In genomic region chr5:115179959-115180709, GRCh38 we compare ENCODE assay signal across 9 cellular contexts. TPM values are rescaled to one million over a fixed set of nuclear protein-coding genes. Genes with fewer than 3 reads are reported as not detected.
DNase-seq lines count a peak whose midpoint lies in the region; ATAC-seq, FAIRE-seq and TF ChIP-seq lines count a peak whose summit lies in the region.
"Had no signal": no experiment of that assay in that cellular context is flagged by ENCODE, and none has a peak within 500 bp of the region (broad histone marks: within the 10 kb centered on the region; RNA-seq: fewer than 3 reads in every experiment).

No MANE protein-coding gene starts in this region.

- no peak for FAIRE-seq in urothelium cell line (lab: Jason Lieb, UNC)
- FAIRE-seq: islet of Langerhans had no signal

- no peaks in the 10 kb centered on the region for H3K36me3 ChIP-seq in NT2/D1 (ENCODE audit: insufficient read depth, insufficient read length, low read length)

- H3K4me1 Mint-ChIP-seq in brain = peaks cover 47% of the 10 kb centered on the region
- H3K4me1 Mint-ChIP-seq in stimulated activated effector memory CD8-positive, alpha-beta T cell treated with anti-CD3 and anti-CD28 coated beads, Interleukin-12 subunit alpha, Interleukin-12 subunit beta, amount 100 ng/mL, for 72 hours = peaks cover 17% of the 10 kb centered on the region

- H3K4me3 ChIP-seq in AG04450 (ENCODE audit: low read depth, low read length) = peak overlapping the region; percentile 49
- peak overlapping the region; percentile 27 for H3K4me3 ChIP-seq in NT2/D1 (ENCODE audit: insufficient read length, low read depth)

- CTCF ChIA-PET in AG04450 (lab: Charles Lee) = no interaction called here

- ATAC-seq in HG02981 (IDR thresholded peaks at IDR 0.05; ENCODE audit: unreplicated experiment) = peak; percentile 48
- peak; percentile 75 for ATAC-seq in stimulated activated effector memory CD8-positive, alpha-beta T cell treated with anti-CD3 and anti-CD28 coated beads, Interleukin-12 subunit alpha, Interleukin-12 subunit beta, amount 100 ng/mL, for 72 hours

- H3K9ac ChIP-seq in NT2/D1 (ENCODE audit: insufficient read length, low read depth) = peak overlapping the region; percentile 33

- peak overlapping the region; percentile 56 to 91 (median 84) for H3K27ac Mint-ChIP-seq in brain
- H3K27ac Mint-ChIP-seq in stimulated activated effector memory CD8-positive, alpha-beta T cell treated with anti-CD3 and anti-CD28 coated beads, Interleukin-12 subunit alpha, Interleukin-12 subunit beta, amount 100 ng/mL, for 72 hours = no peak overlapping the region

- H3K36me3 Mint-ChIP-seq in brain = peaks cover 25% of the 10 kb centered on the region
- peaks cover 10% of the 10 kb centered on the region for H3K36me3 Mint-ChIP-seq in stimulated activated effector memory CD8-positive, alpha-beta T cell treated with anti-CD3 and anti-CD28 coated beads, Interleukin-12 subunit alpha, Interleukin-12 subunit beta, amount 100 ng/mL, for 72 hours

- H3K4me3 Mint-ChIP-seq in brain = peak overlapping the region; percentile 85 to 98 (median 91)
- peak overlapping the region; percentile 83 for H3K4me3 Mint-ChIP-seq in stimulated activated effector memory CD8-positive, alpha-beta T cell treated with anti-CD3 and anti-CD28 coated beads, Interleukin-12 subunit alpha, Interleukin-12 subunit beta, amount 100 ng/mL, for 72 hours

- peaks cover 24% of the 10 kb centered on the region for H3K27me3 Mint-ChIP-seq in brain

- H3K9me3 ChIP-seq in AG04450 (ENCODE audit: control insufficient read depth, insufficient read depth, low read length) = peaks cover 9% of the 10 kb centered on the region; the same call in 1 of the 2 replicates
- no peaks in the 10 kb centered on the region for H3K9me3 ChIP-seq in NT2/D1 (ENCODE audit: insufficient read depth, low read length)

- TF ChIP-seq CTCF in AG04450 (IDR thresholded peaks at IDR 0.05; ENCODE audit: low read depth, low read length) (no peak), GM13976 (IDR thresholded peaks at IDR 0.05; ENCODE audit: borderline replicate concordance, control extremely low read depth, extremely low read depth, insufficient read depth, missing control alignments) (no peak), brain (conservative IDR thresholded peaks at IDR 0.05) (no peak)

- H3K9me3 Mint-ChIP-seq in brain = peaks cover 0 to 5% (median 0%) of the 10 kb centered on the region in 5 experiments
- no peaks in the 10 kb centered on the region for H3K9me3 Mint-ChIP-seq in stimulated activated effector memory CD8-positive, alpha-beta T cell treated with anti-CD3 and anti-CD28 coated beads, Interleukin-12 subunit alpha, Interleukin-12 subunit beta, amount 100 ng/mL, for 72 hours

- in situ Hi-C loops in GM13976 (cut with MboI; ENCODE audit: low sequenced_read_pairs, unreplicated experiment) = no loop called here

- no peak for DNase-seq in AG04450 (ENCODE audit: low read depth, low spot score)
- DNase-seq in GM13976 (ENCODE audit: low spot score) = peak; percentile 59
- no peak for DNase-seq in NT2/D1 (ENCODE audit: low read depth, low spot score)
- DNase-seq in kidney tubule cell (ENCODE audit: low spot score) = peak; percentile 20
- DNase-seq in stimulated activated effector memory CD8-positive, alpha-beta T cell treated with anti-CD3 and anti-CD28 coated beads, Interleukin-12 subunit alpha, Interleukin-12 subunit beta, amount 100 ng/mL, for 72 hours (ENCODE audit: low spot score in 2 of 2) = no peak
- DNase-seq in urothelium cell line (ENCODE audit: low spot score) = no peak

- no peaks in the 10 kb centered on the region for H3K4me1 ChIP-seq in NT2/D1 (ENCODE audit: insufficient read depth, insufficient read length)

- no peak overlapping the region for H3K27ac ChIP-seq in AG04450 (ENCODE audit: low read depth, low read length)

- POLR2A ChIA-PET in AG04450 (lab: Yijun Ruan, JAX) = no interaction called here

- H3K27me3 ChIP-seq in AG04450 (ENCODE audit: control insufficient read depth, insufficient read depth, low read length) = peaks cover 63% of the 10 kb centered on the region
- peaks cover 62% of the 10 kb centered on the region for H3K27me3 ChIP-seq in NT2/D1 (ENCODE audit: insufficient read depth, insufficient read length)

RNA-seq across cellular contexts. Expression of gene TRIM36, which starts 10.4 kb away (rescaled TPM):
- polyA plus RNA-seq in AG04450 (2011; rRNA removed) = 0.06 TPM in 2 replicates
- polyA minus RNA-seq in AG04450 (2011; rRNA and poly(A)+ RNA removed) = not detected in 2 replicates
- polyA plus RNA-seq in brain (ENCODE audit: insufficient read depth, low read depth, low replicate concordance) = 19.6 TPM

Comparison
In these comparisons a context has a peak if more than half of its experiments do, and no peak if none do; other contexts are left out.
1. DNase-seq: peak in GM13976 (single experiment) and kidney tubule cell (single experiment); none in AG04450 (single experiment), NT2/D1 (single experiment), stimulated activated effector memory CD8-positive, alpha-beta T cell treated with anti-CD3 and anti-CD28 coated beads, Interleukin-12 subunit alpha, Interleukin-12 subunit beta, amount 100 ng/mL, for 72 hours (0 of 2) and urothelium cell line (single experiment).
2. RNA of gene TRIM36, which starts 10.4 kb away (polyA plus RNA-seq): 19.6 TPM in brain (single experiment); 0.06 TPM in AG04450; every median in the first group is over 10 times any median in the second.